Comparison of ENCODE assay signal across 13 cellular contexts in the genomic region with DNA sequence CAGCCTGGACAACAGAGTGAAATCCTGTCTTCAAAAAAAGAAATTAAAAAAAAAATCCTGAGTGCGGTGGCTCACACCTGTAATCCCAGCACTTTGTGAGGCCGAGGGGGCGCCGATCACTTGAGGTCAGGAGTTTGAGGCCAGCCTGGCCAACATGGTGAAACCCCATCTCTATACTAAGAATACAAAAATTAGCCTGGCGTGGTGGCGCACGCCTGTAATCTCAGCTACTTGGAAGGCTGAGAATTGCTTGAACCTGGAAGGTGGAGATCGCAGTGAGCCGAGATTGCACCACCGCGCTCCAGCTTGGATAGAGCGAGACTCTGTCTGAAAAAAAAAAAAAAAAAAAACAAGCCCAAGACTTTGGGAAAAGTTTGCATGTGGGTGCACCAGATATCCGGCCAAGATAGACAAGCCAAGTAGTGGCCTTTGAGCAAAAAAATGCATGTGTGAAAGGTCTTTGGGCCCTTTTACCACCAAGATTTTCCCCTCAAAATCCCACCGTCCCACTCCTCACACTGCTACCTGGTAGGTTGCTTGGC. TPM values are rescaled to one million over a fixed set of nuclear protein-coding genes. Genes with fewer than 3 reads are reported as not detected.
"Had no signal": no experiment of that assay in that cellular context is flagged by ENCODE, and none has a peak within 500 bp of the region (broad histone marks: within the 10 kb centered on the region; RNA-seq: fewer than 3 reads in every experiment).

No MANE protein-coding gene starts in this region.

- H3K4me3 ChIP-seq: dorsolateral prefrontal cortex, ovary had no signal

- DNase-seq: activated CD4-positive, alpha-beta T cell treated with anti-CD3 and anti-CD28 coated beads for 48 hours; activated CD8-positive, alpha-beta memory T cell treated with anti-CD3 and anti-CD28 coated beads for 24 hours; activated T-cell treated with anti-CD3 and anti-CD28 coated beads for 4 hours; dorsolateral prefrontal cortex; foreskin melanocyte; left colon; ovary; stimulated activated CD4-positive, alpha-beta T cell treated with anti-CD3 and anti-CD28 coated beads, Interleukin-4, amount 100 ng/mL, for 24 hours had no signal

- H3K27me3 ChIP-seq: dorsolateral prefrontal cortex, ovary had no signal

- H3K4me3 Mint-ChIP-seq: activated naive CD4-positive, alpha-beta T cell treated with anti-CD3 and anti-CD28 coated beads, Interleukin-2, amount 50 U/mL, for 24 hours; nephron; stimulated activated naive CD8-positive, alpha-beta T cell treated with anti-CD3 and anti-CD28 coated beads, Interleukin-15, Interleukin-2, amounts not matched to agents 100 ng/mL and 50 ng/mL, for 24 hours; WTC11 had no signal

- H3K27me3 Mint-ChIP-seq: activated naive CD4-positive, alpha-beta T cell treated with anti-CD3 and anti-CD28 coated beads, Interleukin-2, amount 50 U/mL, for 24 hours; stimulated activated naive CD8-positive, alpha-beta T cell treated with anti-CD3 and anti-CD28 coated beads, Interleukin-15, Interleukin-2, amounts not matched to agents 100 ng/mL and 50 ng/mL, for 24 hours had no signal

- H3K36me3 ChIP-seq: ovary had no signal

- H3K9me3 ChIP-seq: ovary had no signal

- H3K9me3 Mint-ChIP-seq: activated naive CD4-positive, alpha-beta T cell treated with anti-CD3 and anti-CD28 coated beads, Interleukin-2, amount 50 U/mL, for 24 hours; nephron; stimulated activated naive CD8-positive, alpha-beta T cell treated with anti-CD3 and anti-CD28 coated beads, Interleukin-15, Interleukin-2, amounts not matched to agents 100 ng/mL and 50 ng/mL, for 24 hours; WTC11 had no signal

- H3K27ac Mint-ChIP-seq: activated naive CD4-positive, alpha-beta T cell treated with anti-CD3 and anti-CD28 coated beads, Interleukin-2, amount 50 U/mL, for 24 hours; stimulated activated naive CD8-positive, alpha-beta T cell treated with anti-CD3 and anti-CD28 coated beads, Interleukin-15, Interleukin-2, amounts not matched to agents 100 ng/mL and 50 ng/mL, for 24 hours; WTC11 had no signal

- ATAC-seq: left colon, WTC11 had no signal

- H3K27ac ChIP-seq: ovary had no signal

RNA-seq across cellular contexts. Expression of a gene that starts 37.3 kb away (rescaled TPM):
- total RNA-seq: mononuclear cell had no signal
- polyA plus RNA-seq: ovary had no signal
